Comparison of ENCODE assay signal across 14 cellular contexts in the genomic region with DNA sequence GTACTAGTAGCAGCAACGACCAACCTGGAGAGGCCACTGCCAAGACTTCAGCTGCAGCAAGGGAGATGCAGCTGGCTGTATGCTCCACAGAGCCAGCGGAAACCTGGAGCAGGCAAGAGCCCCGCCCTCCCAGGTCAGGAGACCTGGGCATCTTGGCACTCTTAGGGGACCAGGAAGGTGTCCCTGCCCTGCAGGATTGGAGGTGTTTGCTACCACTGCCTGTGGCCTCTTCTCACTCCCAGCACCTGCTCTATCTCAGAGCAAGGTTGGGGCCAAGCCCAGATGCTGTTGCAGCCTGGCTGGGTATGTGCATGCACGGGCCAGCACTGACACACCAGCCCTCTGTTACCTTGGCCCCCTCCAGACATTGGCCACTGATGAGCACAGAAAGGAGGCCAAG.
"Had no signal": no experiment of that assay in that cellular context is flagged by ENCODE, and none has a peak within 500 bp of the region (broad histone marks: within the 10 kb centered on the region; RNA-seq: fewer than 3 reads in every experiment).

No MANE protein-coding gene starts in this region.

- H3K36me3 ChIP-seq: ascending aorta, esophagus squamous epithelium, left ventricle myocardium inferior, neutrophil, prostate gland, SJCRH30, thyroid gland had no signal

- H3K27ac Mint-ChIP-seq: activated CD4-positive, alpha-beta memory T cell treated with anti-CD3 and anti-CD28 coated beads, Interleukin-2, amount 10 ng/mL, durations not matched to agents 7 days and 5 days; activated CD4-positive, alpha-beta T cell treated with anti-CD3 and anti-CD28 coated beads for 36 hours had no signal

- H3K9me3 ChIP-seq: neutrophil, prostate gland, SJCRH30, thyroid gland had no signal

- H3K4me3 Mint-ChIP-seq: activated CD4-positive, alpha-beta memory T cell treated with anti-CD3 and anti-CD28 coated beads, Interleukin-2, amount 10 ng/mL, durations not matched to agents 7 days and 5 days; activated CD4-positive, alpha-beta T cell treated with anti-CD3 and anti-CD28 coated beads for 36 hours had no signal

- H3K4me1 Mint-ChIP-seq: activated CD4-positive, alpha-beta memory T cell treated with anti-CD3 and anti-CD28 coated beads, Interleukin-2, amount 10 ng/mL, durations not matched to agents 7 days and 5 days; activated CD4-positive, alpha-beta T cell treated with anti-CD3 and anti-CD28 coated beads for 36 hours had no signal

- H3K27me3 ChIP-seq: ascending aorta, esophagus squamous epithelium, neutrophil, SJCRH30, thyroid gland had no signal

- H3K27ac ChIP-seq: ascending aorta, esophagus squamous epithelium, left ventricle myocardium inferior, neutrophil, SJCRH30 had no signal

- H3K4me3 ChIP-seq: ascending aorta, esophagus squamous epithelium, left ventricle myocardium inferior, prostate gland, SJCRH30, thyroid gland had no signal

- DNase-seq: activated CD4-positive, alpha-beta memory T cell treated with anti-CD3 and anti-CD28 coated beads, Interleukin-2, amount 10 ng/mL, durations not matched to agents 7 days and 5 days; activated CD4-positive, alpha-beta T cell treated with anti-CD3 and anti-CD28 coated beads for 36 hours; activated naive CD4-positive, alpha-beta T cell; esophagus squamous epithelium; foreskin fibroblast; left ventricle myocardium inferior; SJCRH30; stimulated activated CD4-positive, alpha-beta T cell treated with anti-CD3 and anti-CD28 coated beads, Interleukin-12 subunit alpha, Interleukin-12 subunit beta, amount 100 ng/mL, for 4 hours; stimulated activated CD4-positive, alpha-beta T cell treated with anti-CD3 and anti-CD28 coated beads, Interleukin-2, amount 100 ng/mL, for 48 hours; T-helper 9 cell; thyroid gland had no signal

- ATAC-seq: activated CD4-positive, alpha-beta T cell treated with anti-CD3 and anti-CD28 coated beads for 36 hours had no signal

- H3K27me3 Mint-ChIP-seq: activated CD4-positive, alpha-beta memory T cell treated with anti-CD3 and anti-CD28 coated beads, Interleukin-2, amount 10 ng/mL, durations not matched to agents 7 days and 5 days; activated CD4-positive, alpha-beta T cell treated with anti-CD3 and anti-CD28 coated beads for 36 hours had no signal

- H3K4me1 ChIP-seq: ascending aorta, esophagus squamous epithelium, left ventricle myocardium inferior, prostate gland, SJCRH30, thyroid gland had no signal
